Comparison of ENCODE assay signal across 18 cellular contexts in genomic region chr21:35006771-35007170, GRCh38. TPM values are rescaled to one million over a fixed set of nuclear protein-coding genes. Genes with fewer than 3 reads are reported as not detected.
A peak's percentile ranks its signal among the peaks of the same experiment; 100 is the strongest.
DNase-seq lines count a peak whose midpoint lies in the region; ATAC-seq, FAIRE-seq and TF ChIP-seq lines count a peak whose summit lies in the region.
"Had no signal": no experiment of that assay in that cellular context is flagged by ENCODE, and none has a peak within 500 bp of the region (broad histone marks: within the 10 kb centered on the region; RNA-seq: fewer than 3 reads in every experiment).

No MANE protein-coding gene starts in this region.

- peak overlapping the region in 2 of 3 donors; percentile 58 to 81 for H3K27ac Mint-ChIP-seq in CD4-positive, CD25-positive, alpha-beta regulatory T cell
- peak overlapping the region; percentile 88 for H3K27ac Mint-ChIP-seq in T-helper 17 cell
- H3K27ac Mint-ChIP-seq in natural killer cell = peak overlapping the region; percentile 55 to 65

- no peak for TF ChIP-seq CTCF in natural killer cell (IDR thresholded peaks at IDR 0.05)

- H3K36me3 ChIP-seq in BLaER1 = peaks cover 94% of the 10 kb centered on the region
- peaks cover 26% of the 10 kb centered on the region for H3K36me3 ChIP-seq in CD4-positive, CD25-positive, alpha-beta regulatory T cell (ENCODE audit: control insufficient read depth, insufficient read depth, low read length)

- H3K9ac ChIP-seq in BLaER1 = no peak overlapping the region

- peak overlapping the region; percentile 39; the same call in 1 of the 2 replicates for H3K27ac ChIP-seq in BLaER1
- H3K27ac ChIP-seq in CD4-positive, CD25-positive, alpha-beta regulatory T cell (ENCODE audit: insufficient read depth, low read length, poor library complexity, severe bottlenecking) = no peak overlapping the region
- H3K27ac ChIP-seq: RWPE1, SJCRH30 had no signal

- H4K20me1 ChIP-seq in BLaER1 = peaks cover 94% of the 10 kb centered on the region

- no peaks in the 10 kb centered on the region for H3K9me3 Mint-ChIP-seq in CD4-positive, CD25-positive, alpha-beta regulatory T cell
- no peaks in the 10 kb centered on the region for H3K9me3 Mint-ChIP-seq in natural killer cell
- H3K9me3 Mint-ChIP-seq: IgD-negative memory B cell had no signal

- H3K9me3 ChIP-seq in BLaER1 = no peaks in the 10 kb centered on the region; the same call in 1 of the 2 replicates
- H3K9me3 ChIP-seq in CD4-positive, CD25-positive, alpha-beta regulatory T cell (ENCODE audit: control insufficient read depth in 2 of 2, low read length in 2 of 2) = no peaks in the 10 kb centered on the region
- no peaks in the 10 kb centered on the region for H3K9me3 ChIP-seq in T-helper 17 cell (ENCODE audit: control insufficient read depth, low read length, poor library complexity, severe bottlenecking)
- H3K9me3 ChIP-seq: SJCRH30 had no signal

- no peak for ATAC-seq in CD4-positive, CD25-positive, alpha-beta regulatory T cell (ENCODE audit: low read depth in 2 of 2)
- ATAC-seq in T-helper 17 cell (no peak), natural killer cell (peak in 2 of 3 donors; percentile 29 to 48), GM18867 (IDR thresholded peaks at IDR 0.05; ENCODE audit: unreplicated experiment) (no peak)
- ATAC-seq: GM12878, HCT116 had no signal

- intact Hi-C loops in natural killer cell (cut with micrococcal nuclease) = no loop called here

- peaks cover 38% of the 10 kb centered on the region for H3K36me3 Mint-ChIP-seq in CD4-positive, CD25-positive, alpha-beta regulatory T cell
- H3K36me3 Mint-ChIP-seq in T-helper 17 cell (ENCODE audit: low read depth) (peaks cover 3% of the 10 kb centered on the region), natural killer cell (no peaks in the 10 kb centered on the region)

- no peak overlapping the region for H3K4me3 ChIP-seq in BLaER1
- no peak overlapping the region for H3K4me3 ChIP-seq in CD4-positive, CD25-positive, alpha-beta regulatory T cell (ENCODE audit: low read depth, low read length)
- H3K4me3 ChIP-seq: GM12878, SJCRH30 had no signal

- DNase-seq in CD4-positive, CD25-positive, alpha-beta regulatory T cell = no peak
- DNase-seq in T-helper 17 cell (no peak), natural killer cell (no peak), NCI-H446 (lab: John Stamatoyannopoulos, UW) (no peak), HTR-8/SVneo (ENCODE audit: insufficient read length, low spot score) (no peak)
- DNase-seq: DMS53; NCI-H1694; NCI-H345; NCI-H69; NK-92 treated with Interleukin-12 subunit alpha and Interleukin-12 subunit beta, amount 100 ng/mL, for 24 hours; SJCRH30 had no signal

- H3K4me2 ChIP-seq in BLaER1 = peak overlapping the region; percentile 13; the same call in 1 of the 2 replicates

- no peak for FAIRE-seq in HTR-8/SVneo (lab: Jason Lieb, UNC)
- FAIRE-seq: GM12878, GM19239 had no signal

- peak overlapping the region in 1 of 4 donors; percentile 61 for H3K4me3 Mint-ChIP-seq in CD4-positive, CD25-positive, alpha-beta regulatory T cell
- H3K4me3 Mint-ChIP-seq in T-helper 17 cell = no peak overlapping the region
- H3K4me3 Mint-ChIP-seq in natural killer cell = peak overlapping the region; percentile 65
- H3K4me3 Mint-ChIP-seq: IgD-negative memory B cell had no signal

- H3K27me3 ChIP-seq in BLaER1 = no peaks in the 10 kb centered on the region
- no peaks in the 10 kb centered on the region for H3K27me3 ChIP-seq in CD4-positive, CD25-positive, alpha-beta regulatory T cell (ENCODE audit: control insufficient read depth, insufficient read depth, low read length)
- H3K27me3 ChIP-seq: SJCRH30 had no signal

- peaks cover 55 to 94% (median 73%) of the 10 kb centered on the region in 4 donors for H3K4me1 Mint-ChIP-seq in CD4-positive, CD25-positive, alpha-beta regulatory T cell
- peaks cover 67% of the 10 kb centered on the region for H3K4me1 Mint-ChIP-seq in T-helper 17 cell
- peaks cover 86 to 90% of the 10 kb centered on the region in 2 donors for H3K4me1 Mint-ChIP-seq in natural killer cell

- no peaks in the 10 kb centered on the region for H3K27me3 Mint-ChIP-seq in CD4-positive, CD25-positive, alpha-beta regulatory T cell
- H3K27me3 Mint-ChIP-seq in T-helper 17 cell (no peaks in the 10 kb centered on the region), natural killer cell (ENCODE audit: low read depth in 2 of 2) (no peaks in the 10 kb centered on the region)
- H3K27me3 Mint-ChIP-seq: IgD-negative memory B cell had no signal

- H3K4me1 ChIP-seq in BLaER1 = peaks cover 83% of the 10 kb centered on the region
- H3K4me1 ChIP-seq in CD4-positive, CD25-positive, alpha-beta regulatory T cell (ENCODE audit: control insufficient read depth, insufficient read depth, low read length, poor library complexity, severe bottlenecking) = peaks cover 41% of the 10 kb centered on the region

RNA-seq across cellular contexts. Expression of gene RUNX1, which starts 42.3 kb away (rescaled TPM):
- total RNA-seq in CD4-positive, CD25-positive, alpha-beta regulatory T cell = 133 TPM
- 10 to 100 TPM; 14.2 to 22.7 (median 21.0) TPM for polyA plus RNA-seq in CD4-positive, CD25-positive, alpha-beta regulatory T cell
- total RNA-seq in T-helper 17 cell (100 to 1,000 TPM in 1 of 2 donors, 10 to 100 TPM in 1; 97.0 to 110 TPM), natural killer cell (100 to 1,000 TPM in 1 of 3 donors, 10 to 100 TPM in 2; 62.1 to 171 (median 98.2) TPM)

Comparison
In these comparisons a context has a peak if more than half of its experiments do, and no peak if none do; other contexts are left out.
1. ATAC-seq: peak in natural killer cell (2 of 3); none in CD4-positive, CD25-positive, alpha-beta regulatory T cell (0 of 2), T-helper 17 cell (single experiment) and GM18867 (single experiment).
2. Peak in every context shown above with its lines, with median percentiles within 50 percentile points of each other: H3K27ac Mint-ChIP-seq.